ENCODE assay signal across 24 cellular contexts in genomic region chr17:70270554-70270953, GRCh38.
DNase-seq lines count a peak whose midpoint lies in the region; ATAC-seq, FAIRE-seq and TF ChIP-seq lines count a peak whose summit lies in the region.
"Had no signal": no experiment of that assay in that cellular context is flagged by ENCODE, and none has a peak within 500 bp of the region (broad histone marks: within the 10 kb centered on the region; RNA-seq: fewer than 3 reads in every experiment).

No MANE protein-coding gene starts in this region.

- H3K9me3 ChIP-seq in small intestine (ENCODE audit: control insufficient read depth, low read depth) = no peaks in the 10 kb centered on the region
- H3K9me3 ChIP-seq: SK-N-SH had no signal

- peaks cover 12% of the 10 kb centered on the region for H3K4me1 Mint-ChIP-seq in WTC11
- H3K4me1 Mint-ChIP-seq in neural crest cell = no peaks in the 10 kb centered on the region

- H3K36me3 Mint-ChIP-seq in WTC11 = 0 out of 2 replicates have a peak, but pooled peaks cover 4% of the 10 kb centered on the region
- H3K36me3 Mint-ChIP-seq in neural crest cell (ENCODE audit: low read depth) = no peaks in the 10 kb centered on the region
- H3K36me3 Mint-ChIP-seq: CD8-positive, alpha-beta T cell had no signal

- no peak overlapping the region for H3K27ac Mint-ChIP-seq in WTC11
- peak overlapping the region; percentile 50 for H3K27ac Mint-ChIP-seq in neural crest cell (ENCODE audit: unreplicated experiment)
- H3K27ac Mint-ChIP-seq: CD8-positive, alpha-beta T cell had no signal

- ATAC-seq in WTC11 (peak; percentile 63; the same call in 1 of the 2 replicates), foreskin keratinocyte (peak; percentile 45), esophagus mucosa (no peak), GM19455 (IDR thresholded peaks at IDR 0.05; ENCODE audit: unreplicated experiment) (no peak)
- ATAC-seq: CD8-positive, alpha-beta T cell had no signal

- TF ChIP-seq CTCF in WTC11 (IDR thresholded peaks at IDR 0.05) = no peak
- TF ChIP-seq CTCF in foreskin keratinocyte (conservative IDR thresholded peaks at IDR 0.05) = no peak
- no peak for TF ChIP-seq CTCF in neural crest cell (conservative IDR thresholded peaks at IDR 0.05)

- CTCF ChIA-PET in WTC11 (lab: Charles Lee) = no interaction called here

- DNase-seq in Caki2 (ENCODE audit: low read depth) = peak; percentile 18
- DNase-seq in WTC11 (ENCODE audit: low spot score) = no peak
- peak in 1 of 2 donors; percentile 79 for DNase-seq in foreskin keratinocyte
- no peak for DNase-seq in neural crest cell (ENCODE audit: low read depth, low spot score)
- no peak for DNase-seq in small intestine
- DNase-seq in NCI-H748 (lab: John Stamatoyannopoulos, UW; ENCODE audit: unreplicated experiment) = no peak
- DNase-seq: AML-193; C1 segment of cervical spinal cord; Calu3; CD8-positive, alpha-beta T cell; DMS153; IMR-90; NCI-H1105; NCI-H146; NCI-H2029; NCI-H2171; NCI-H345; Right ventricle myocardium superior; SK-N-SH had no signal

- H3K27ac ChIP-seq in foreskin keratinocyte (no peak overlapping the region), small intestine (ENCODE audit: low read depth in 1 of 2, low read length in 1 of 2) (no peak overlapping the region)
- H3K27ac ChIP-seq: KMS-11 had no signal

- H3K9me3 Mint-ChIP-seq in WTC11 (peaks cover 8% of the 10 kb centered on the region), neural crest cell (peaks cover 3% of the 10 kb centered on the region)
- H3K9me3 Mint-ChIP-seq: CD8-positive, alpha-beta T cell had no signal

- no peaks in the 10 kb centered on the region for H3K36me3 ChIP-seq in small intestine (ENCODE audit: control insufficient read depth in 2 of 2, insufficient read depth in 2 of 2, low read length in 2 of 2)

- no peaks in the 10 kb centered on the region for H3K27me3 ChIP-seq in foreskin keratinocyte
- no peaks in the 10 kb centered on the region for H3K27me3 ChIP-seq in small intestine (ENCODE audit: control insufficient read depth in 2 of 2, insufficient read depth in 2 of 2, low read length in 2 of 2)

- 74 to 90% (median 84%) methylated on average over 7 of the region's 7 CpGs for WGBS in small intestine, 3 donors

- no peaks in the 10 kb centered on the region for H3K27me3 Mint-ChIP-seq in WTC11 (ENCODE audit: low read depth)
- no peaks in the 10 kb centered on the region for H3K27me3 Mint-ChIP-seq in neural crest cell (ENCODE audit: low read depth)

- POLR2A ChIA-PET in WTC11 (lab: Charles Lee) = no interaction called here

- H3K4me3 Mint-ChIP-seq in WTC11 = no peak overlapping the region
- H3K4me3 Mint-ChIP-seq in neural crest cell = no peak overlapping the region
- H3K4me3 Mint-ChIP-seq: CD8-positive, alpha-beta T cell had no signal

- in situ Hi-C loops in Caki2 (cut with HindIII; ENCODE audit: low pct_unique_long_range_greater_than_20kb, low sequenced_read_pairs) = no loop called here

- no peak overlapping the region for H3K4me3 ChIP-seq in small intestine (ENCODE audit: low read depth in 1 of 2, low read length in 2 of 2)

- FAIRE-seq in small intestine (lab: Jason Lieb, UNC) = no peak
- FAIRE-seq: GM12891, H1 had no signal

- H3K4me1 ChIP-seq in foreskin keratinocyte (peaks cover 5% of the 10 kb centered on the region), small intestine (ENCODE audit: control insufficient read depth in 2 of 2, insufficient read depth in 1 of 2, low read depth in 1 of 2, low read length in 1 of 2) (peaks cover 0 to 2% of the 10 kb centered on the region in 2 donors)

TF ChIP-seq in WTC11, 78 proteins besides CTCF, POLR2A, EP300 and RAD21:
- TF ChIP-seq ZNF219 (CRISPR knock-in tag; IDR thresholded peaks at IDR 0.05; ENCODE audit: borderline replicate concordance) (no peak), ETV6 (CRISPR knock-in tag; IDR thresholded peaks at IDR 0.05) (no peak), HMGA2 (CRISPR knock-in tag; IDR thresholded peaks at IDR 0.05) (no peak), ZNF121 (CRISPR knock-in tag; IDR thresholded peaks at IDR 0.05) (no peak), HMGXB4 (CRISPR knock-in tag; IDR thresholded peaks at IDR 0.05) (no peak), TP53 (CRISPR knock-in tag; IDR thresholded peaks at IDR 0.05) (no peak), STAT6 (CRISPR knock-in tag; conservative IDR thresholded peaks at IDR 0.05; ENCODE audit: low read depth) (no peak)
- TF ChIP-seq, protein P1, sequence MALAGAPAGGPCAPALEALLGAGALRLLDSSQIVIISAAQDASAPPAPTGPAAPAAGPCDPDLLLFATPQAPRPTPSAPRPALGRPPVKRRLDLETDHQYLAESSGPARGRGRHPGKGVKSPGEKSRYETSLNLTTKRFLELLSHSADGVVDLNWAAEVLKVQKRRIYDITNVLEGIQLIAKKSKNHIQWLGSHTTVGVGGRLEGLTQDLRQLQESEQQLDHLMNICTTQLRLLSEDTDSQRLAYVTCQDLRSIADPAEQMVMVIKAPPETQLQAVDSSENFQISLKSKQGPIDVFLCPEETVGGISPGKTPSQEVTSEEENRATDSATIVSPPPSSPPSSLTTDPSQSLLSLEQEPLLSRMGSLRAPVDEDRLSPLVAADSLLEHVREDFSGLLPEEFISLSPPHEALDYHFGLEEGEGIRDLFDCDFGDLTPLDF (CRISPR knock-in tag; IDR thresholded peaks at IDR 0.05) = no peak

Comparison
In these comparisons a context has a peak if more than half of its experiments do, and no peak if none do; other contexts are left out.
1. ATAC-seq: peak in WTC11 (single experiment) and foreskin keratinocyte (single experiment); none in esophagus mucosa (single experiment) and GM19455 (single experiment).